ENCODE assay signal across 1 cellular context in genomic region chr2:200411831-200412230, GRCh38.
TF ChIP-seq lines count a peak whose summit lies in the region.

No MANE protein-coding gene starts in this region.

TF ChIP-seq in A549, 52 proteins besides CTCF, POLR2A, EP300 and RAD21 (continued from another document):
- no peak for TF ChIP-seq ELK1 (IDR thresholded peaks at IDR 0.05; ENCODE audit: low read depth, low read length)
- TF ChIP-seq KDM1A (IDR thresholded peaks at IDR 0.05; ENCODE audit: low read depth) = no peak
- no peak for TF ChIP-seq HDAC2 (IDR thresholded peaks at IDR 0.05)
- no peak for TF ChIP-seq MAX (IDR thresholded peaks at IDR 0.05)
- TF ChIP-seq TP53 (CRISPR knock-in tag; IDR thresholded peaks at IDR 0.05) = no peak
- TF ChIP-seq ZSCAN20 (CRISPR knock-in tag; IDR thresholded peaks at IDR 0.05) = no peak
- TF ChIP-seq MAZ (IDR thresholded peaks at IDR 0.05; ENCODE audit: borderline replicate concordance, low read depth, low read length) = no peak
- no peak for TF ChIP-seq HEYL (CRISPR knock-in tag; IDR thresholded peaks at IDR 0.05)
- TF ChIP-seq ZC3H11A (IDR thresholded peaks at IDR 0.05) = no peak
- TF ChIP-seq RCOR1 (IDR thresholded peaks at IDR 0.05; ENCODE audit: low read depth, low read length) = no peak
